1 cellular context compared by ENCODE assay signal in genomic region chr5:146890073-146890472, GRCh38.
TF ChIP-seq lines count a peak whose summit lies in the region.

No MANE protein-coding gene starts in this region.

TF ChIP-seq in WTC11, 78 proteins besides CTCF, POLR2A, EP300 and RAD21 (continued from another document):
- TF ChIP-seq, protein P1, sequence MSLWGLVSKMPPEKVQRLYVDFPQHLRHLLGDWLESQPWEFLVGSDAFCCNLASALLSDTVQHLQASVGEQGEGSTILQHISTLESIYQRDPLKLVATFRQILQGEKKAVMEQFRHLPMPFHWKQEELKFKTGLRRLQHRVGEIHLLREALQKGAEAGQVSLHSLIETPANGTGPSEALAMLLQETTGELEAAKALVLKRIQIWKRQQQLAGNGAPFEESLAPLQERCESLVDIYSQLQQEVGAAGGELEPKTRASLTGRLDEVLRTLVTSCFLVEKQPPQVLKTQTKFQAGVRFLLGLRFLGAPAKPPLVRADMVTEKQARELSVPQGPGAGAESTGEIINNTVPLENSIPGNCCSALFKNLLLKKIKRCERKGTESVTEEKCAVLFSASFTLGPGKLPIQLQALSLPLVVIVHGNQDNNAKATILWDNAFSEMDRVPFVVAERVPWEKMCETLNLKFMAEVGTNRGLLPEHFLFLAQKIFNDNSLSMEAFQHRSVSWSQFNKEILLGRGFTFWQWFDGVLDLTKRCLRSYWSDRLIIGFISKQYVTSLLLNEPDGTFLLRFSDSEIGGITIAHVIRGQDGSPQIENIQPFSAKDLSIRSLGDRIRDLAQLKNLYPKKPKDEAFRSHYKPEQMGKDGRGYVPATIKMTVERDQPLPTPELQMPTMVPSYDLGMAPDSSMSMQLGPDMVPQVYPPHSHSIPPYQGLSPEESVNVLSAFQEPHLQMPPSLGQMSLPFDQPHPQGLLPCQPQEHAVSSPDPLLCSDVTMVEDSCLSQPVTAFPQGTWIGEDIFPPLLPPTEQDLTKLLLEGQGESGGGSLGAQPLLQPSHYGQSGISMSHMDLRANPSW (CRISPR knock-in tag; conservative IDR thresholded peaks at IDR 0.05; ENCODE audit: low read depth) = no peak
- no peak for TF ChIP-seq ZNF423 (CRISPR knock-in tag; IDR thresholded peaks at IDR 0.05)
